ENCODE assay signal across 21 cellular contexts in the genomic region with DNA sequence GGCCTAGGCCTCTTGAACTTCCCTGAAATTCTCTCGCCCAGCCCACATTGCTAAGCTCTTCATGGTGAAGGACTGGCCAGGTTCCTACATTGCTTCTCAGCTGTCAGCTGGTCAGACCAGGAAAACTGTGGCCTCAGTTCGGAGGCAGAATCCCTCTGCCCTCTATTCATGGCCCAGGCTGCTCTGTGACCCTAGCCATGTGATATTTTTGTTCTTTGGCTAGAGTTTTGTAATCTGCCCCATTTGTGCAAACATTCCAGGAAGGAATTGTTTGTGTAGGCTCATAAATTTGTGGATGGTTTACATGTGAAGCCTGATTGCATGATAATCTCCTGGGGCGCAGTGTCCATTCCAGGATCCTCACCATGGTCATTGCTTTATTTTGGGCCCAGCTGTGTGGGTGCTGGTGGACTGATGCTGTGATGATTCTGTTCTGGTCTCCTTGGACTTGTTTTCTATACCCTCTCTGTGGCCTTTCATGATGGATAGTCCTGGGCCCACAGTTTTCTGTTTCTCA.
A peak's percentile ranks its signal among the peaks of the same experiment; 100 is the strongest.
DNase-seq lines count a peak whose midpoint lies in the region; ATAC-seq and TF ChIP-seq lines count a peak whose summit lies in the region.
"Had no signal": no experiment of that assay in that cellular context is flagged by ENCODE, and none has a peak within 500 bp of the region (broad histone marks: within the 10 kb centered on the region; RNA-seq: fewer than 3 reads in every experiment).

No MANE protein-coding gene starts in this region.

- no peaks in the 10 kb centered on the region for H3K9me3 ChIP-seq in adipocyte (ENCODE audit: control insufficient read depth, low read length)
- no peaks in the 10 kb centered on the region for H3K9me3 ChIP-seq in osteoblast (ENCODE audit: low read depth, low read length)

- no peak overlapping the region for H3K4me3 Mint-ChIP-seq in chondrocyte (ENCODE audit: unreplicated experiment)
- H3K4me3 Mint-ChIP-seq: activated T-helper 1 cell treated with anti-CD3 and anti-CD28 coated beads, Interleukin-12 subunit alpha, Interleukin-12 subunit beta, Interleukin-2, Interleukin-4 antibody, amounts not matched to agents 30 ng/mL and 10 ng/mL and 1 ng/mL, durations not matched to agents 14 hours and 24 hours and 36 hours; IgD-negative memory B cell; T-helper 2 cell treated with Interferon-gamma antibody and Interleukin-4, amounts not matched to agents 5 μg/mL and 100 μg/mL, for 36 hours had no signal

- no peak overlapping the region for H3K27ac Mint-ChIP-seq in chondrocyte (ENCODE audit: unreplicated experiment)
- H3K27ac Mint-ChIP-seq: activated T-helper 1 cell treated with anti-CD3 and anti-CD28 coated beads, Interleukin-12 subunit alpha, Interleukin-12 subunit beta, Interleukin-2, Interleukin-4 antibody, amounts not matched to agents 30 ng/mL and 10 ng/mL and 1 ng/mL, durations not matched to agents 14 hours and 24 hours and 36 hours; T-helper 2 cell treated with Interferon-gamma antibody and Interleukin-4, amounts not matched to agents 5 μg/mL and 100 μg/mL, for 36 hours had no signal

- H4K20me1 ChIP-seq in osteoblast (ENCODE audit: insufficient read depth, low read length) = no peaks in the 10 kb centered on the region

- DNase-seq in adipocyte (ENCODE audit: low read depth) = no peak
- DNase-seq in left ventricle myocardium superior = no peak
- no peak for DNase-seq in osteoblast (ENCODE audit: insufficient read length, low spot score, missing footprints)
- DNase-seq in chondrocyte (ENCODE audit: low spot score) = no peak
- DNase-seq: activated CD4-positive, alpha-beta T cell treated with anti-CD3 and anti-CD28 coated beads for 48 hours; amygdala; COR-L47; dermis blood vessel endothelial cell; GF-D8; GM23248; NCI-H1417; NCI-H226; SHP77 treated with DMSO at 0.1 percent for 48 hours; stimulated activated CD4-positive, alpha-beta T cell treated with anti-CD3 and anti-CD28 coated beads, Interleukin-2, amount 100 ng/mL, for 48 hours had no signal

- H3K27me3 Mint-ChIP-seq in chondrocyte (ENCODE audit: low read depth) = peaks cover 14% of the 10 kb centered on the region

- H2AFZ ChIP-seq in ACC112 (ENCODE audit: low read length, unreplicated experiment) (no peak overlapping the region), osteoblast (ENCODE audit: low read length) (peak overlapping the region; percentile 45)
- H2AFZ ChIP-seq: GM23248 had no signal

- no peaks in the 10 kb centered on the region for H3K36me3 Mint-ChIP-seq in chondrocyte (ENCODE audit: low read depth)
- H3K36me3 Mint-ChIP-seq: IgD-negative memory B cell had no signal

- H3K4me2 ChIP-seq in osteoblast (ENCODE audit: insufficient read depth, low read length) = no peak overlapping the region

- TF ChIP-seq CTCF in osteoblast (IDR thresholded peaks at IDR 0.05; ENCODE audit: extremely low read depth, low read depth, low read length) (no peak), chondrocyte (IDR thresholded peaks at IDR 0.05) (no peak)

- peaks cover 36% of the 10 kb centered on the region for H3K4me1 ChIP-seq in ACC112 (ENCODE audit: control insufficient read depth, insufficient read depth, low read length, unreplicated experiment)
- H3K4me1 ChIP-seq in adipocyte (ENCODE audit: control insufficient read depth, insufficient read depth, low read length) = peaks cover 66% of the 10 kb centered on the region
- peaks cover 21% of the 10 kb centered on the region for H3K4me1 ChIP-seq in osteoblast (ENCODE audit: insufficient read depth, low read length)

- H3K27ac ChIP-seq in ACC112 (ENCODE audit: low read depth, low read length) (peak overlapping the region; percentile 72), osteoblast (ENCODE audit: low read depth, low read length) (peak overlapping the region; percentile 34)
- H3K27ac ChIP-seq: GM23248 had no signal

- no peaks in the 10 kb centered on the region; the same call in 1 of the 2 replicates for H3K36me3 ChIP-seq in ACC112 (ENCODE audit: insufficient read depth, low read length)
- H3K36me3 ChIP-seq in adipocyte (ENCODE audit: control insufficient read depth, insufficient read depth, low read length, severe bottlenecking) = peaks cover 4% of the 10 kb centered on the region
- no peaks in the 10 kb centered on the region for H3K36me3 ChIP-seq in osteoblast (ENCODE audit: insufficient read depth, low read length)

- H3K79me2 ChIP-seq in ACC112 (ENCODE audit: control insufficient read depth, insufficient read depth, low read length, unreplicated experiment) = peaks cover 80% of the 10 kb centered on the region
- H3K79me2 ChIP-seq in osteoblast (ENCODE audit: insufficient read depth, low read length) = no peaks in the 10 kb centered on the region

- intact Hi-C loops in left ventricle myocardium superior (cut with micrococcal nuclease) = no loop called here

- H3K4me3 ChIP-seq in ACC112 (ENCODE audit: low read depth, low read length) (no peak overlapping the region), adipocyte (ENCODE audit: low read length) (no peak overlapping the region), osteoblast (ENCODE audit: insufficient read depth, low read length) (no peak overlapping the region)
- H3K4me3 ChIP-seq: GM23248 had no signal

- H3K27me3 ChIP-seq in ACC112 (ENCODE audit: insufficient read depth, low read length) = no peaks in the 10 kb centered on the region
- H3K27me3 ChIP-seq in adipocyte (replicated peaks; ENCODE audit: control insufficient read depth, insufficient read depth, low read length) = no peaks in the 10 kb centered on the region
- H3K27me3 ChIP-seq in osteoblast (ENCODE audit: insufficient read depth, low read length) = no peaks in the 10 kb centered on the region

- H3K9ac ChIP-seq in adipocyte (ENCODE audit: low read length) = peak overlapping the region; percentile 70
- H3K9ac ChIP-seq: GM23248 had no signal

- H3K9me3 Mint-ChIP-seq in chondrocyte (ENCODE audit: low read depth) = peaks cover 5% of the 10 kb centered on the region
- H3K9me3 Mint-ChIP-seq: activated T-helper 1 cell treated with anti-CD3 and anti-CD28 coated beads, Interleukin-12 subunit alpha, Interleukin-12 subunit beta, Interleukin-2, Interleukin-4 antibody, amounts not matched to agents 30 ng/mL and 10 ng/mL and 1 ng/mL, durations not matched to agents 14 hours and 24 hours and 36 hours; T-helper 2 cell treated with Interferon-gamma antibody and Interleukin-4, amounts not matched to agents 5 μg/mL and 100 μg/mL, for 36 hours had no signal

- H3K4me1 Mint-ChIP-seq in chondrocyte (ENCODE audit: low read depth) = no peaks in the 10 kb centered on the region

- ATAC-seq in left ventricle myocardium superior (peak; percentile 60), HG02571 (IDR thresholded peaks at IDR 0.05; ENCODE audit: unreplicated experiment) (no peak), GM18502 (IDR thresholded peaks at IDR 0.05; ENCODE audit: poor library complexity, unreplicated experiment) (no peak), GM21825 (IDR thresholded peaks at IDR 0.05; ENCODE audit: unreplicated experiment) (no peak)
